ENCODE assay signal across 32 cellular contexts in genomic region chr2:107354143-107354542, GRCh38.
DNase-seq lines count a peak whose midpoint lies in the region; ATAC-seq and TF ChIP-seq lines count a peak whose summit lies in the region.
"Had no signal": no experiment of that assay in that cellular context is flagged by ENCODE, and none has a peak within 500 bp of the region (broad histone marks: within the 10 kb centered on the region; RNA-seq: fewer than 3 reads in every experiment).

No MANE protein-coding gene starts in this region.

- H3K4me3 ChIP-seq in SK-N-SH (ENCODE audit: low read depth in 2 of 2, low read length in 1 of 2) (no peak overlapping the region), adipocyte (ENCODE audit: low read length) (no peak overlapping the region)
- H3K4me3 ChIP-seq: A549; BLaER1; BLaER1 treated with 17β-estradiol and CSF1 and Interleukin-3, amounts not matched to agents 10 nM and 100 nM had no signal

- H3K79me2 ChIP-seq in SK-N-SH (ENCODE audit: insufficient read depth) = no peaks in the 10 kb centered on the region

- H3K27me3 ChIP-seq in SK-N-SH (ENCODE audit: insufficient read depth) (no peaks in the 10 kb centered on the region), adipocyte (replicated peaks; ENCODE audit: control insufficient read depth, insufficient read depth, low read length) (no peaks in the 10 kb centered on the region)
- H3K27me3 ChIP-seq: BE2C; BLaER1; BLaER1 treated with 17β-estradiol and CSF1 and Interleukin-3, amounts not matched to agents 10 nM and 100 nM had no signal

- H3K4me1 ChIP-seq in SK-N-SH (ENCODE audit: control insufficient read depth in 1 of 2, insufficient read depth in 2 of 2, low read depth in 1 of 2, low read length in 1 of 2) (no peaks in the 10 kb centered on the region), adipocyte (ENCODE audit: control insufficient read depth, insufficient read depth, low read length) (no peaks in the 10 kb centered on the region)
- H3K4me1 ChIP-seq: A549, BE2C, Caco-2 had no signal

- TF ChIP-seq EP300 in SK-N-SH (IDR thresholded peaks at IDR 0.05; ENCODE audit: borderline replicate concordance in 1 of 2, low read depth in 1 of 2, low read length in 1 of 2) = peak in 1 of 2 experiments; percentile 62; a peak in 2 of 4 replicates

- no peaks in the 10 kb centered on the region for H4K20me1 ChIP-seq in SK-N-SH (ENCODE audit: insufficient read depth)
- H4K20me1 ChIP-seq: BLaER1; BLaER1 treated with 17β-estradiol and CSF1 and Interleukin-3, amounts not matched to agents 10 nM and 100 nM had no signal

- DNase-seq in SK-N-SH = peak; percentile 5
- DNase-seq in HS-5 (ENCODE audit: low read depth) = peak; percentile 30
- peak; percentile 19 for DNase-seq in SK-N-DZ (ENCODE audit: low spot score)
- peak; percentile 40 for DNase-seq in adipocyte (ENCODE audit: low read depth)
- no peak for DNase-seq in NCI-H774 (lab: John Stamatoyannopoulos, UW)
- no peak for DNase-seq in C1 segment of cervical spinal cord (lab: John Stamatoyannopoulos, UW)
- DNase-seq in NCI-H146 (lab: John Stamatoyannopoulos, UW) = no peak
- DNase-seq: 8988T; ACHN; AML-193; BE2C; Caco-2; Calu3; CD4-positive, alpha-beta memory T cell; CD4-positive, alpha-beta T cell; CD4-positive, CD25-positive, alpha-beta regulatory T cell; CD8-positive, alpha-beta memory T cell; CD8-positive, alpha-beta T cell; COR-L47; DMS 273 treated with DMSO at 0.1 percent for 48 hours; DMS153; DMS53; DMS79; DMS79 treated with DMSO at 0.1 percent for 48 hours; DND-41; EL had no signal

- TF ChIP-seq CTCF in SK-N-SH (IDR thresholded peaks at IDR 0.05) = no peak

- POLR2A ChIA-PET in SK-N-SH (lab: Yijun Ruan, JAX) = no interaction called here

- H3K9ac ChIP-seq in SK-N-SH (no peak overlapping the region), adipocyte (ENCODE audit: low read length) (no peak overlapping the region)
- H3K9ac ChIP-seq: BLaER1; BLaER1 treated with 17β-estradiol and CSF1 and Interleukin-3, amounts not matched to agents 10 nM and 100 nM had no signal

- H3K36me3 ChIP-seq in SK-N-SH (replicated peaks in 1 of 2; ENCODE audit: control insufficient read depth in 1 of 2, insufficient read depth in 2 of 2, low read length in 1 of 2) (no peaks in the 10 kb centered on the region), adipocyte (ENCODE audit: control insufficient read depth, insufficient read depth, low read length, severe bottlenecking) (no peaks in the 10 kb centered on the region)
- H3K36me3 ChIP-seq: BE2C; BLaER1; BLaER1 treated with 17β-estradiol and CSF1 and Interleukin-3, amounts not matched to agents 10 nM and 100 nM had no signal

- no peaks in the 10 kb centered on the region for H3K9me2 ChIP-seq in SK-N-SH

- CTCF ChIA-PET in SK-N-SH (lab: Yijun Ruan, JAX) = no interaction called here

- H3K4me2 ChIP-seq in SK-N-SH = no peak overlapping the region
- H3K4me2 ChIP-seq: A549; BLaER1; BLaER1 treated with 17β-estradiol and CSF1 and Interleukin-3, amounts not matched to agents 10 nM and 100 nM had no signal

- H3K9me3 ChIP-seq in SK-N-SH (no peaks in the 10 kb centered on the region), adipocyte (ENCODE audit: control insufficient read depth, low read length) (peaks cover 4% of the 10 kb centered on the region)
- H3K9me3 ChIP-seq: A549; BE2C; BLaER1 treated with 17β-estradiol and CSF1 and Interleukin-3, amounts not matched to agents 10 nM and 100 nM; Caco-2 had no signal

- ATAC-seq in SK-N-SH treated with all-trans-retinoic acid at 6 μM for 48 hours = no peak
- ATAC-seq: A549; CD8-positive, alpha-beta T cell had no signal

- no peaks in the 10 kb centered on the region for H3F3A ChIP-seq in SK-N-SH (replicated peaks; ENCODE audit: insufficient read depth)

- no peak overlapping the region; a peak in 1 of 4 replicates for H3K27ac ChIP-seq in SK-N-SH (ENCODE audit: low read depth in 2 of 2, low read length in 1 of 2)
- H3K27ac ChIP-seq: 22Rv1; A549; BLaER1; BLaER1 treated with 17β-estradiol and CSF1 and Interleukin-3, amounts not matched to agents 10 nM and 100 nM; C4-2B had no signal

- 14% methylated on average over 3 of the region's 3 CpGs for WGBS in SK-N-SH (ENCODE audit: low lambda C conversion rate)

- no peak overlapping the region for H2AFZ ChIP-seq in SK-N-SH (ENCODE audit: low read depth)

- TF ChIP-seq RAD21 in SK-N-SH (IDR thresholded peaks at IDR 0.05; ENCODE audit: low read length) = no peak

TF ChIP-seq in SK-N-SH, 30 proteins besides CTCF, POLR2A, EP300 and RAD21:
- TF ChIP-seq GATA2 (CRISPR knock-in tag; IDR thresholded peaks at IDR 0.05) (peak; percentile 53; the same call in 1 of the 2 replicates), NRF1 (IDR thresholded peaks at IDR 0.05; ENCODE audit: low read depth, low read length) (no peak)
TF ChIP-seq in SK-N-SH: peak in this region for 1.

TF ChIP-seq in SK-N-SH treated with all-trans-retinoic acid at 6 μM for 48 hours, 23 proteins besides CTCF, POLR2A, EP300 and RAD21:
- TF ChIP-seq CSDC2 (CRISPR knock-in tag; IDR thresholded peaks at IDR 0.05) = no peak
- TF ChIP-seq, protein P1, sequence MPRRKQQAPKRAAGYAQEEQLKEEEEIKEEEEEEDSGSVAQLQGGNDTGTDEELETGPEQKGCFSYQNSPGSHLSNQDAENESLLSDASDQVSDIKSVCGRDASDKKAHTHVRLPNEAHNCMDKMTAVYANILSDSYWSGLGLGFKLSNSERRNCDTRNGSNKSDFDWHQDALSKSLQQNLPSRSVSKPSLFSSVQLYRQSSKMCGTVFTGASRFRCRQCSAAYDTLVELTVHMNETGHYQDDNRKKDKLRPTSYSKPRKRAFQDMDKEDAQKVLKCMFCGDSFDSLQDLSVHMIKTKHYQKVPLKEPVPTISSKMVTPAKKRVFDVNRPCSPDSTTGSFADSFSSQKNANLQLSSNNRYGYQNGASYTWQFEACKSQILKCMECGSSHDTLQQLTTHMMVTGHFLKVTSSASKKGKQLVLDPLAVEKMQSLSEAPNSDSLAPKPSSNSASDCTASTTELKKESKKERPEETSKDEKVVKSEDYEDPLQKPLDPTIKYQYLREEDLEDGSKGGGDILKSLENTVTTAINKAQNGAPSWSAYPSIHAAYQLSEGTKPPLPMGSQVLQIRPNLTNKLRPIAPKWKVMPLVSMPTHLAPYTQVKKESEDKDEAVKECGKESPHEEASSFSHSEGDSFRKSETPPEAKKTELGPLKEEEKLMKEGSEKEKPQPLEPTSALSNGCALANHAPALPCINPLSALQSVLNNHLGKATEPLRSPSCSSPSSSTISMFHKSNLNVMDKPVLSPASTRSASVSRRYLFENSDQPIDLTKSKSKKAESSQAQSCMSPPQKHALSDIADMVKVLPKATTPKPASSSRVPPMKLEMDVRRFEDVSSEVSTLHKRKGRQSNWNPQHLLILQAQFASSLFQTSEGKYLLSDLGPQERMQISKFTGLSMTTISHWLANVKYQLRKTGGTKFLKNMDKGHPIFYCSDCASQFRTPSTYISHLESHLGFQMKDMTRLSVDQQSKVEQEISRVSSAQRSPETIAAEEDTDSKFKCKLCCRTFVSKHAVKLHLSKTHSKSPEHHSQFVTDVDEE (CRISPR knock-in tag; IDR thresholded peaks at IDR 0.05) = no peak
- no peak for TF ChIP-seq ESRRG (CRISPR knock-in tag; IDR thresholded peaks at IDR 0.05)
- no peak for TF ChIP-seq BACH2 (CRISPR knock-in tag; IDR thresholded peaks at IDR 0.05; ENCODE audit: borderline replicate concordance)
- no peak for TF ChIP-seq ISL1 (CRISPR knock-in tag; IDR thresholded peaks at IDR 0.05)
- TF ChIP-seq POU6F1 (CRISPR knock-in tag; IDR thresholded peaks at IDR 0.05; ENCODE audit: borderline replicate concordance, low read depth) = no peak
- TF ChIP-seq ZFP30 (CRISPR knock-in tag; IDR thresholded peaks at IDR 0.05) = no peak

Comparison
In these comparisons a context has a peak if more than half of its experiments do, and no peak if none do; other contexts are left out.
1. DNase-seq: peak in SK-N-SH (single experiment), HS-5 (single experiment), SK-N-DZ (single experiment) and adipocyte (single experiment); none in NCI-H774 (single experiment), C1 segment of cervical spinal cord (0 of 14) and NCI-H146 (single experiment).